Comparison of ENCODE assay signal across 39 cellular contexts in the genomic region with DNA sequence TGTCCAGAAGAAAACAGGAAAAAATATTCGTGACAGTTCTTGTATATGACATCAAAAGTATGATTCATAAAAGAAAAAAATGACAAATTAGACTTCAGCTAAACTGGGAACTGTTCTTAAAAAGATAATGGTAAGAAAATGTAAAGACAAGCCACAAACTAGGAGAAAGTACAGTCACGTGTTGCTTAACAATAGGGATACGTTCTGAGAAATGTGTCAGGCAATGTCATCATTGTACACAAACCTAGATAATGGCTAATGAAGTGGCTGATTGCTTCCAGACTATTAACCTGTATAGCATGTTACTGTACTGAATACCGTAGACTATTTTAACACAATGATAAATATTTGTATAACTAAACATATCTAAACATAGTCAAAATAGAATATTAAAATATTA.
"Had no signal": no experiment of that assay in that cellular context is flagged by ENCODE, and none has a peak within 500 bp of the region (broad histone marks: within the 10 kb centered on the region; RNA-seq: fewer than 3 reads in every experiment).

No MANE protein-coding gene starts in this region.

- ATAC-seq: activated naive CD4-positive, alpha-beta T cell treated with anti-CD3 and anti-CD28 coated beads, Interleukin-2, amount 50 U/mL, for 72 hours; activated naive CD8-positive, alpha-beta T cell treated with anti-CD3 and anti-CD28 coated beads, Interleukin-2, amount 50 U/mL, for 24 hours; activated T-cell treated with anti-CD3 and anti-CD28 coated beads, Interleukin-2, amount 50 U/mL, for 4 hours; activated T-cell treated with anti-CD3 and anti-CD28 coated beads, Interleukin-2, amount 50 U/mL, for 72 hours; activated T-helper 17 cell treated with anti-CD3 and anti-CD28 coated beads, Interleukin-2, amount 50 U/mL, for 72 hours; body of pancreas had no signal

- H3K27ac ChIP-seq: adrenal gland, ascending aorta, body of pancreas, brain microvascular endothelial cell, breast epithelium, cardiac muscle cell had no signal

- DNase-seq: activated effector memory CD4-positive, alpha-beta T cell treated with anti-CD3 and anti-CD28 coated beads, Interleukin-2, amount 50 U/mL, for 16 hours; activated effector memory CD4-positive, alpha-beta T cell treated with Interleukin-2 at 50 U/mL for 16 hours; activated gamma-delta T cell; activated gamma-delta T cell treated with Interleukin-2 at 50 U/mL for 16 hours; activated naive CD4-positive, alpha-beta T cell; activated naive CD4-positive, alpha-beta T cell treated with anti-CD3 and anti-CD28 coated beads for 36 hours; activated naive CD4-positive, alpha-beta T cell treated with anti-CD3 and anti-CD28 coated beads, Interleukin-2, amount 10 ng/mL, durations not matched to agents 7 days and 5 days; activated naive CD4-positive, alpha-beta T cell treated with anti-CD3 and anti-CD28 coated beads, Interleukin-2, amount 50 U/mL, for 16 hours; activated naive CD4-positive, alpha-beta T cell treated with Interleukin-2 at 50 U/mL for 16 hours; activated naive CD8-positive, alpha-beta T cell treated with anti-CD3 and anti-CD28 coated beads for 36 hours; activated naive CD8-positive, alpha-beta T cell treated with anti-CD3 and anti-CD28 coated beads, Interleukin-2, amount 10 ng/mL, durations not matched to agents 7 days and 5 days; activated naive CD8-positive, alpha-beta T cell treated with anti-CD3 and anti-CD28 coated beads, Interleukin-2, amount 50 U/mL, for 24 hours; activated T-cell treated with anti-CD3 and anti-CD28 coated beads, Interleukin-2, amount 50 U/mL, for 24 hours; activated T-cell treated with anti-CD3 and anti-CD28 coated beads, Interleukin-2, amount 50 U/mL, for 4 hours; activated T-cell treated with anti-CD3 and anti-CD28 coated beads, Interleukin-2, amount 50 U/mL, for 48 hours; activated T-cell treated with anti-CD3 and anti-CD28 coated beads, Interleukin-2, amount 50 U/mL, for 72 hours; adrenal gland; amniotic stem cell; amygdala; anterior cingulate cortex; aorta; body of pancreas; brain microvascular endothelial cell; caudate nucleus; central memory CD4-positive, alpha-beta T cell; cerebellar nuclear complex had no signal

- H3K4me1 Mint-ChIP-seq: activated naive CD4-positive, alpha-beta T cell treated with anti-CD3 and anti-CD28 coated beads, Interleukin-2, amount 10 ng/mL, durations not matched to agents 7 days and 5 days; activated naive CD4-positive, alpha-beta T cell treated with anti-CD3 and anti-CD28 coated beads, Interleukin-2, amount 50 U/mL, for 24 hours; activated naive CD8-positive, alpha-beta T cell treated with anti-CD3 and anti-CD28 coated beads for 36 hours; activated naive CD8-positive, alpha-beta T cell treated with anti-CD3 and anti-CD28 coated beads, Interleukin-2, amount 10 ng/mL, durations not matched to agents 7 days and 5 days; activated naive CD8-positive, alpha-beta T cell treated with anti-CD3 and anti-CD28 coated beads, Interleukin-2, amount 50 U/mL, for 24 hours; activated T-helper 17 cell treated with anti-CD3 and anti-CD28 coated beads, Interleukin-2, amount 50 U/mL, for 72 hours; brain; central memory CD8-positive, alpha-beta T cell had no signal

- H3K4me3 ChIP-seq: adrenal gland, ascending aorta, body of pancreas, breast epithelium, cardiac muscle cell had no signal

- FAIRE-seq: astrocyte, bronchial epithelial cell had no signal

- H3K4me3 Mint-ChIP-seq: activated naive CD4-positive, alpha-beta T cell treated with anti-CD3 and anti-CD28 coated beads for 36 hours; activated naive CD4-positive, alpha-beta T cell treated with anti-CD3 and anti-CD28 coated beads, Interleukin-2, amount 10 ng/mL, durations not matched to agents 7 days and 5 days; activated naive CD4-positive, alpha-beta T cell treated with anti-CD3 and anti-CD28 coated beads, Interleukin-2, amount 50 U/mL, for 24 hours; activated naive CD8-positive, alpha-beta T cell; activated naive CD8-positive, alpha-beta T cell treated with anti-CD3 and anti-CD28 coated beads for 36 hours; activated naive CD8-positive, alpha-beta T cell treated with anti-CD3 and anti-CD28 coated beads, Interleukin-2, amount 10 ng/mL, durations not matched to agents 7 days and 5 days; activated naive CD8-positive, alpha-beta T cell treated with anti-CD3 and anti-CD28 coated beads, Interleukin-2, amount 50 U/mL, for 24 hours; activated T-cell treated with anti-CD3 and anti-CD28 coated beads, Interleukin-2, amount 50 U/mL, for 24 hours; activated T-cell treated with anti-CD3 and anti-CD28 coated beads, Interleukin-2, amount 50 U/mL, for 4 hours; activated T-cell treated with anti-CD3 and anti-CD28 coated beads, Interleukin-2, amount 50 U/mL, for 72 hours; activated T-helper 1 cell treated with anti-CD3 and anti-CD28 coated beads, Interleukin-12 subunit alpha, Interleukin-12 subunit beta, Interleukin-2, Interleukin-4 antibody, amounts not matched to agents 30 ng/mL and 10 ng/mL and 1 ng/mL, durations not matched to agents 14 hours and 24 hours and 36 hours; activated T-helper 17 cell treated with anti-CD3 and anti-CD28 coated beads, Interleukin-2, amount 50 U/mL, for 72 hours; brain; central memory CD8-positive, alpha-beta T cell had no signal

- H3K36me3 Mint-ChIP-seq: activated naive CD4-positive, alpha-beta T cell treated with anti-CD3 and anti-CD28 coated beads, Interleukin-2, amount 10 ng/mL, durations not matched to agents 7 days and 5 days; activated naive CD8-positive, alpha-beta T cell treated with anti-CD3 and anti-CD28 coated beads, Interleukin-2, amount 10 ng/mL, durations not matched to agents 7 days and 5 days had no signal

- H3K27me3 ChIP-seq: adrenal gland, ascending aorta, body of pancreas, brain microvascular endothelial cell, breast epithelium, cardiac muscle cell had no signal

- H3K27ac Mint-ChIP-seq: activated naive CD4-positive, alpha-beta T cell treated with anti-CD3 and anti-CD28 coated beads for 36 hours; activated naive CD4-positive, alpha-beta T cell treated with anti-CD3 and anti-CD28 coated beads, Interleukin-2, amount 10 ng/mL, durations not matched to agents 7 days and 5 days; activated naive CD4-positive, alpha-beta T cell treated with anti-CD3 and anti-CD28 coated beads, Interleukin-2, amount 50 U/mL, for 24 hours; activated naive CD4-positive, alpha-beta T cell treated with anti-CD3 and anti-CD28 coated beads, Interleukin-2, amount 50 U/mL, for 72 hours; activated naive CD8-positive, alpha-beta T cell; activated naive CD8-positive, alpha-beta T cell treated with anti-CD3 and anti-CD28 coated beads for 36 hours; activated naive CD8-positive, alpha-beta T cell treated with anti-CD3 and anti-CD28 coated beads, Interleukin-2, amount 10 ng/mL, durations not matched to agents 7 days and 5 days; activated naive CD8-positive, alpha-beta T cell treated with anti-CD3 and anti-CD28 coated beads, Interleukin-2, amount 50 U/mL, for 24 hours; activated T-cell treated with anti-CD3 and anti-CD28 coated beads, Interleukin-2, amount 50 U/mL, for 24 hours; activated T-cell treated with anti-CD3 and anti-CD28 coated beads, Interleukin-2, amount 50 U/mL, for 72 hours; activated T-helper 1 cell treated with anti-CD3 and anti-CD28 coated beads, Interleukin-12 subunit alpha, Interleukin-12 subunit beta, Interleukin-2, Interleukin-4 antibody, amounts not matched to agents 30 ng/mL and 10 ng/mL and 1 ng/mL, durations not matched to agents 14 hours and 24 hours and 36 hours; activated T-helper 17 cell treated with anti-CD3 and anti-CD28 coated beads, Interleukin-2, amount 50 U/mL, for 72 hours; activated T-helper 2 cell treated with anti-CD3 and anti-CD28 coated beads, Interferon-gamma antibody, Interleukin-2, Interleukin-4, amounts not matched to agents 10 μg/mL and 5 μg/mL and 100 μg/mL, durations not matched to agents 14 hours and 24 hours and 36 hours; brain had no signal

- H3K4me1 ChIP-seq: adrenal gland, ascending aorta, body of pancreas, breast epithelium had no signal

- H3K36me3 ChIP-seq: adrenal gland, ascending aorta, brain microvascular endothelial cell, breast epithelium, cardiac muscle cell had no signal
